In genomic region chr7:2032876-2033407, GRCh38 we compare ENCODE assay signal across 17 cellular contexts.
A peak's percentile ranks its signal among the peaks of the same experiment; 100 is the strongest.
DNase-seq lines count a peak whose midpoint lies in the region; ATAC-seq and TF ChIP-seq lines count a peak whose summit lies in the region.
"Had no signal": no experiment of that assay in that cellular context is flagged by ENCODE, and none has a peak within 500 bp of the region (broad histone marks: within the 10 kb centered on the region; RNA-seq: fewer than 3 reads in every experiment).

No MANE protein-coding gene starts in this region.

- DNase-seq in CD8-positive, alpha-beta T cell, result no peak
- DNase-seq in left ventricle myocardium inferior, result peak; percentile 13
- DNase-seq in osteocyte (ENCODE audit: extremely low spot score, unreplicated experiment), result no peak
- DNase-seq: activated CD4-positive, alpha-beta T cell treated with anti-CD3 and anti-CD28 coated beads, Interleukin-2, amount 10 ng/mL, durations not matched to agents 24 days and 14 days; activated T-cell treated with anti-CD3 and anti-CD28 coated beads for 4 hours; cortex of kidney; hypothalamus; NCI-H1436 treated with DMSO at 0.1 percent for 48 hours; NCI-H2171 treated with DMSO at 0.1 percent for 48 hours; stimulated activated CD4-positive, alpha-beta T cell treated with anti-CD3 and anti-CD28 coated beads, Interleukin-4, amount 100 ng/mL, for 4 hours had no signal

- H3K4me1 Mint-ChIP-seq in CD8-positive, alpha-beta T cell (ENCODE audit: low read depth), result peaks cover 42% of the 10 kb centered on the region
- peaks cover 9% of the 10 kb centered on the region for H3K4me1 Mint-ChIP-seq in osteocyte (ENCODE audit: unreplicated experiment)

- H3K9me3 Mint-ChIP-seq in CD8-positive, alpha-beta T cell, result peaks cover 7% of the 10 kb centered on the region
- peaks cover 15% of the 10 kb centered on the region for H3K9me3 Mint-ChIP-seq in osteocyte (ENCODE audit: unreplicated experiment)

- peaks cover 31% of the 10 kb centered on the region for H3K4me1 ChIP-seq in CD8-positive, alpha-beta T cell (ENCODE audit: insufficient read depth, low read length)
- no peaks in the 10 kb centered on the region for H3K4me1 ChIP-seq in HUES48 (ENCODE audit: control insufficient read depth, insufficient read depth, low read length)
- H3K4me1 ChIP-seq in left ventricle myocardium inferior, result peaks cover 27% of the 10 kb centered on the region

- POLR2A ChIA-PET in CD8-positive, alpha-beta T cell (lab: Charles Lee), result no interaction called here

- no peak overlapping the region for H3K27ac ChIP-seq in CD8-positive, alpha-beta T cell (ENCODE audit: low read depth, low read length)
- peak overlapping the region; percentile 36 for H3K27ac ChIP-seq in HUES48 (ENCODE audit: low read depth, low read length)
- no peak overlapping the region for H3K27ac ChIP-seq in left ventricle myocardium inferior (replicated peaks)
- H3K27ac ChIP-seq: body of pancreas, ovary had no signal

- no peak for TF ChIP-seq CTCF in CD8-positive, alpha-beta T cell (IDR thresholded peaks at IDR 0.05)
- TF ChIP-seq CTCF in left ventricle myocardium inferior (IDR thresholded peaks at IDR 0.05; ENCODE audit: borderline replicate concordance) (no peak), osteocyte (IDR thresholded peaks at IDR 0.05) (no peak)

- ATAC-seq in CD8-positive, alpha-beta T cell, result no peak
- ATAC-seq in GM18519 (IDR thresholded peaks at IDR 0.05; ENCODE audit: low FRiP score, unreplicated experiment) (no peak), GM19463 (IDR thresholded peaks at IDR 0.05; ENCODE audit: unreplicated experiment) (no peak), GM18498 (IDR thresholded peaks at IDR 0.05; ENCODE audit: unreplicated experiment) (no peak)
- ATAC-seq: activated naive CD4-positive, alpha-beta T cell treated with anti-CD3 and anti-CD28 coated beads, Interleukin-2, amount 50 U/mL, for 72 hours; body of pancreas had no signal

- no peak overlapping the region for H3K9ac ChIP-seq in HUES48 (ENCODE audit: low read depth, low read length)

- H3K27me3 ChIP-seq in CD8-positive, alpha-beta T cell (ENCODE audit: insufficient read depth, low read length), result no peaks in the 10 kb centered on the region
- H3K27me3 ChIP-seq in HUES48 (ENCODE audit: control insufficient read depth, insufficient read depth, low read length), result no peaks in the 10 kb centered on the region
- H3K27me3 ChIP-seq in left ventricle myocardium inferior (ENCODE audit: low read depth), result no peaks in the 10 kb centered on the region
- H3K27me3 ChIP-seq: body of pancreas, ovary had no signal

- no peaks in the 10 kb centered on the region for H3K9me3 ChIP-seq in CD8-positive, alpha-beta T cell (ENCODE audit: low read length)
- H3K9me3 ChIP-seq in HUES48 (ENCODE audit: control insufficient read depth, insufficient read depth, low read length) (no peaks in the 10 kb centered on the region), left ventricle myocardium inferior (replicated peaks) (peaks cover 17% of the 10 kb centered on the region)
- H3K9me3 ChIP-seq: body of pancreas, ovary had no signal

- no peak overlapping the region for H3K4me3 ChIP-seq in CD8-positive, alpha-beta T cell (ENCODE audit: low read depth, low read length)
- H3K4me3 ChIP-seq in HUES48 (ENCODE audit: low read depth, low read length) (no peak overlapping the region), left ventricle myocardium inferior (no peak overlapping the region)
- H3K4me3 ChIP-seq: body of pancreas, ovary had no signal

- intact Hi-C loops in CD8-positive, alpha-beta T cell (cut with DNase I, micrococcal nuclease), result no loop called here
- intact Hi-C loops in left ventricle myocardium inferior (cut with micrococcal nuclease), result no loop called here

- peak overlapping the region; percentile 55 for H3K27ac Mint-ChIP-seq in CD8-positive, alpha-beta T cell
- H3K27ac Mint-ChIP-seq in osteocyte (ENCODE audit: unreplicated experiment), result peak overlapping the region; percentile 47
- H3K27ac Mint-ChIP-seq: activated CD4-positive, alpha-beta T cell treated with anti-CD3 and anti-CD28 coated beads, Interleukin-2, amount 10 ng/mL, durations not matched to agents 24 days and 14 days; activated naive CD4-positive, alpha-beta T cell treated with anti-CD3 and anti-CD28 coated beads, Interleukin-2, amount 50 U/mL, for 72 hours had no signal

- no peak overlapping the region for H3K4me3 Mint-ChIP-seq in CD8-positive, alpha-beta T cell
- no peak overlapping the region for H3K4me3 Mint-ChIP-seq in osteocyte (ENCODE audit: unreplicated experiment)
- H3K4me3 Mint-ChIP-seq: activated CD4-positive, alpha-beta T cell treated with anti-CD3 and anti-CD28 coated beads, Interleukin-2, amount 10 ng/mL, durations not matched to agents 24 days and 14 days had no signal

- peaks cover 11% of the 10 kb centered on the region for H3K36me3 Mint-ChIP-seq in CD8-positive, alpha-beta T cell
- peaks cover 12% of the 10 kb centered on the region for H3K36me3 Mint-ChIP-seq in osteocyte (ENCODE audit: unreplicated experiment)

- CTCF ChIA-PET in CD8-positive, alpha-beta T cell (lab: Charles Lee), result no interaction called here

- no peaks in the 10 kb centered on the region for H3K36me3 ChIP-seq in CD8-positive, alpha-beta T cell (ENCODE audit: insufficient read depth, low read length)
- no peaks in the 10 kb centered on the region for H3K36me3 ChIP-seq in HUES48 (ENCODE audit: control insufficient read depth, insufficient read depth, low read length)
- peaks cover 4% of the 10 kb centered on the region for H3K36me3 ChIP-seq in left ventricle myocardium inferior
- H3K36me3 ChIP-seq: ovary had no signal

- no peaks in the 10 kb centered on the region for H3K27me3 Mint-ChIP-seq in CD8-positive, alpha-beta T cell (ENCODE audit: low read depth)
- no peaks in the 10 kb centered on the region for H3K27me3 Mint-ChIP-seq in osteocyte (ENCODE audit: unreplicated experiment)
